8 cellular contexts compared by ENCODE assay signal in genomic region chr16:278863-279366, GRCh38. TPM values are rescaled to one million over a fixed set of nuclear protein-coding genes. Genes with fewer than 3 reads are reported as not detected.
A peak's percentile ranks its signal among the peaks of the same experiment; 100 is the strongest.
DNase-seq lines count a peak whose midpoint lies in the region; ATAC-seq, FAIRE-seq and TF ChIP-seq lines count a peak whose summit lies in the region.

No MANE protein-coding gene starts in this region.

- H3K9me3 ChIP-seq in cardiac muscle cell (ENCODE audit: low read depth) (no peaks in the 10 kb centered on the region), kidney (ENCODE audit: control insufficient read depth in 1 of 2, low read length in 2 of 2) (no peaks in the 10 kb centered on the region)

- intact Hi-C loops in Right ventricle myocardium inferior (cut with DNase I) (no loop called here), posterior cingulate gyrus (cut with DNase I) (no loop called here), kidney (cut with DNase I) (no loop called here)

- H3K27ac Mint-ChIP-seq in naive thymus-derived CD8-positive, alpha-beta T cell, result peak overlapping the region in 2 of 10 donors; percentile 41 to 77

- H3K4me3 ChIP-seq in cardiac muscle cell (no peak overlapping the region), kidney (ENCODE audit: low read length in 2 of 2) (no peak overlapping the region)

- FAIRE-seq in kidney (lab: Jason Lieb, UNC), result no peak

- no peaks in the 10 kb centered on the region for H3K9me3 Mint-ChIP-seq in naive thymus-derived CD8-positive, alpha-beta T cell

- peaks cover 0 to 33% (median 16%) of the 10 kb centered on the region in 5 donors for H3K27me3 Mint-ChIP-seq in naive thymus-derived CD8-positive, alpha-beta T cell

- H3K4me1 Mint-ChIP-seq in naive thymus-derived CD8-positive, alpha-beta T cell, result peaks cover 5 to 17% (median 9%) of the 10 kb centered on the region in 4 donors

- TF ChIP-seq CTCF in cardiac muscle cell (IDR thresholded peaks at IDR 0.05; ENCODE audit: low read depth, low read length) (no peak), kidney (IDR thresholded peaks at IDR 0.05; ENCODE audit: borderline replicate concordance, extremely low read depth, insufficient read depth) (no peak)

- H3K4me1 ChIP-seq in cardiac muscle cell (ENCODE audit: low read depth) (no peaks in the 10 kb centered on the region), kidney (ENCODE audit: control insufficient read depth in 1 of 2, insufficient read depth in 1 of 2, low read depth in 1 of 2, low read length in 2 of 2) (no peaks in the 10 kb centered on the region)

- H3K36me3 ChIP-seq in cardiac muscle cell, result no peaks in the 10 kb centered on the region
- H3K36me3 ChIP-seq in kidney (ENCODE audit: control insufficient read depth in 1 of 2, insufficient read depth in 2 of 2, low read length in 2 of 2), result no peaks in the 10 kb centered on the region

- DNase-seq in cardiac muscle cell (ENCODE audit: low read depth in 1 of 2, low spot score in 1 of 2) (peak; percentile 50 to 79), Right ventricle myocardium inferior (ENCODE audit: missing footprints) (no peak), NCI-H510A (lab: John Stamatoyannopoulos, UW) (peak; percentile 49), amniotic epithelial cell (ENCODE audit: low read depth) (peak; percentile 72), posterior cingulate gyrus (no peak), kidney (no peak)
- peak in 6 of 10 donors; percentile 20 to 52 (median 44) for DNase-seq in naive thymus-derived CD8-positive, alpha-beta T cell
- no peak for DNase-seq in stimulated activated CD4-positive, alpha-beta T cell treated with anti-CD3 and anti-CD28 coated beads, Interleukin-4, amount 100 ng/mL, for 1 hour

- no peaks in the 10 kb centered on the region for H3K36me3 Mint-ChIP-seq in naive thymus-derived CD8-positive, alpha-beta T cell

- peaks cover 71% of the 10 kb centered on the region for H3K27me3 ChIP-seq in cardiac muscle cell

- POLR2A ChIA-PET in naive thymus-derived CD8-positive, alpha-beta T cell (lab: Charles Lee), result interaction anchor here (0.9 to 1.4 kb wide), 2 partner anchors 44 kb away, joined by 4 to 6 read pairs; partner anchors contain the start of gene FAM234A

- H3K27ac ChIP-seq in cardiac muscle cell (no peak overlapping the region), kidney (ENCODE audit: low read depth in 2 of 2, low read length in 2 of 2) (no peak overlapping the region)

- ATAC-seq in Right ventricle myocardium inferior, result no peak
- ATAC-seq in naive thymus-derived CD8-positive, alpha-beta T cell, result peak; percentile 69 to 93

- H3K9ac ChIP-seq in kidney (ENCODE audit: low read length in 2 of 2), result no peak overlapping the region

- H3K4me3 Mint-ChIP-seq in naive thymus-derived CD8-positive, alpha-beta T cell, result peak overlapping the region in 6 of 10 donors; percentile 0 to 63 (median 14)

RNA-seq across cellular contexts. Expression of gene ARHGDIG, which starts 1.5 kb away (rescaled TPM):
- total RNA-seq in cardiac muscle cell (5.8 and 6.5 TPM in 2 replicates), Right ventricle myocardium inferior (9.3 TPM), kidney (0.88 TPM)
- polyA plus RNA-seq in cardiac muscle cell (3.1 and 9.6 TPM in 2 replicates), kidney (ENCODE audit: insufficient read depth, low read depth, low replicate concordance) (not detected)
- total RNA-seq in naive thymus-derived CD8-positive, alpha-beta T cell, result under 1 TPM in 1 of 2 experiments, not detected in 1; 0.68 TPM
- not detected for polyA plus RNA-seq in naive thymus-derived CD8-positive, alpha-beta T cell

RNA-seq across cellular contexts. Expression of gene RGS11, which starts 3.2 kb away (rescaled TPM):
- total RNA-seq in cardiac muscle cell (6.6 and 14.8 TPM in 2 replicates), Right ventricle myocardium inferior (15.4 TPM), kidney (5.9 TPM)
- polyA plus RNA-seq in cardiac muscle cell (12.0 and 17.0 TPM in 2 replicates), kidney (ENCODE audit: insufficient read depth, low read depth, low replicate concordance) (2.5 TPM)
- not detected for total RNA-seq in naive thymus-derived CD8-positive, alpha-beta T cell
- not detected for polyA plus RNA-seq in naive thymus-derived CD8-positive, alpha-beta T cell

RNA-seq across cellular contexts. Expression of gene PDIA2, which starts 4.0 kb away (rescaled TPM):
- total RNA-seq in cardiac muscle cell, result 0.78 and 3.2 TPM in 2 replicates
- polyA plus RNA-seq in cardiac muscle cell, result 1.7 and 4.6 TPM in 2 replicates
- total RNA-seq in Right ventricle myocardium inferior, result 1.6 TPM
- total RNA-seq in naive thymus-derived CD8-positive, alpha-beta T cell, result under 1 TPM in 1 of 2 experiments, not detected in 1; 0.44 TPM
- not detected for polyA plus RNA-seq in naive thymus-derived CD8-positive, alpha-beta T cell
- total RNA-seq in kidney, result not detected
- not detected for polyA plus RNA-seq in kidney (ENCODE audit: insufficient read depth, low read depth, low replicate concordance)

RNA-seq across cellular contexts. Expression of gene FAM234A, which starts 44.3 kb away (rescaled TPM):
- 128 and 136 TPM in 2 replicates for total RNA-seq in cardiac muscle cell
- 160 and 164 TPM in 2 replicates for polyA plus RNA-seq in cardiac muscle cell
- total RNA-seq in Right ventricle myocardium inferior, result 144 TPM
- 10 to 100 TPM; 36.7 to 46.5 TPM for total RNA-seq in naive thymus-derived CD8-positive, alpha-beta T cell
- polyA plus RNA-seq in naive thymus-derived CD8-positive, alpha-beta T cell, result 10 to 100 TPM; 18.8 to 46.4 (median 34.4) TPM
- total RNA-seq in kidney, result 109 TPM
- polyA plus RNA-seq in kidney (ENCODE audit: insufficient read depth, low read depth, low replicate concordance), result 65.3 TPM

RNA-seq across cellular contexts. Expression of gene LUC7L, which starts 49.7 kb away (rescaled TPM):
- total RNA-seq in cardiac muscle cell (94.5 and 158 TPM in 2 replicates), Right ventricle myocardium inferior (23.5 TPM), kidney (72.0 TPM)
- polyA plus RNA-seq in cardiac muscle cell (91.0 and 105 TPM in 2 replicates), kidney (ENCODE audit: insufficient read depth, low read depth, low replicate concordance) (56.3 TPM)
- total RNA-seq in naive thymus-derived CD8-positive, alpha-beta T cell, result 100 to 1,000 TPM; 193 to 194 TPM
- polyA plus RNA-seq in naive thymus-derived CD8-positive, alpha-beta T cell, result 10 to 100 TPM in 1 of 3 donors, 1 to 10 TPM in 2; 4.5 to 11.9 (median 7.2) TPM

Comparison
In these comparisons a context has a peak if more than half of its experiments do, and no peak if none do; other contexts are left out.
1. DNase-seq: peak in cardiac muscle cell (2 of 2), NCI-H510A (single experiment), amniotic epithelial cell (single experiment) and naive thymus-derived CD8-positive, alpha-beta T cell (6 of 10); none in Right ventricle myocardium inferior (single experiment), posterior cingulate gyrus (0 of 10), kidney (single experiment) and stimulated activated CD4-positive, alpha-beta T cell treated with anti-CD3 and anti-CD28 coated beads, Interleukin-4, amount 100 ng/mL, for 1 hour (single experiment).